In genomic region chr4:153116801-153117200, GRCh38 we compare ENCODE assay signal across 24 cellular contexts.
DNase-seq lines count a peak whose midpoint lies in the region; ATAC-seq, FAIRE-seq and TF ChIP-seq lines count a peak whose summit lies in the region.
"Had no signal": no experiment of that assay in that cellular context is flagged by ENCODE, and none has a peak within 500 bp of the region (broad histone marks: within the 10 kb centered on the region; RNA-seq: fewer than 3 reads in every experiment).

No MANE protein-coding gene starts in this region.

- no peak overlapping the region for H3K4me3 ChIP-seq in small intestine (ENCODE audit: low read depth in 1 of 2, low read length in 2 of 2)
- no peak overlapping the region for H3K4me3 ChIP-seq in transverse colon
- H3K4me3 ChIP-seq: GM23338, hepatocyte, neural progenitor cell, prostate gland, SK-N-MC had no signal

- H3K27ac Mint-ChIP-seq in T-helper 2 cell treated with Interferon-gamma antibody and Interleukin-4, amounts not matched to agents 5 μg/mL and 100 μg/mL, for 36 hours, result peak overlapping the region; percentile 33
- H3K27ac Mint-ChIP-seq in central memory CD8-positive, alpha-beta T cell (ENCODE audit: low read depth), result peak overlapping the region; percentile 92
- peak overlapping the region; percentile 14 for H3K27ac Mint-ChIP-seq in stimulated activated naive B cell treated with anti-CD40 and anti-IgM and Interleukin-4, amounts not matched to agents 10 μg/mL and 1 μg/mL and 100 μg/mL, for 72 hours
- H3K27ac Mint-ChIP-seq: GM23338, neural progenitor cell had no signal

- 86 to 93% (median 93%) methylated on average over 1 of the region's 1 CpG for WGBS in small intestine, 3 donors
- WGBS in transverse colon (ENCODE audit: low coverage in 1 of 2), 2 donors, result 89% methylated on average over 1 of the region's 1 CpG; no CpG with 5 or more reads in 1 of the 2 donors

- H3K9me3 Mint-ChIP-seq in T-helper 2 cell treated with Interferon-gamma antibody and Interleukin-4, amounts not matched to agents 5 μg/mL and 100 μg/mL, for 36 hours, result no peaks in the 10 kb centered on the region
- no peaks in the 10 kb centered on the region for H3K9me3 Mint-ChIP-seq in central memory CD8-positive, alpha-beta T cell
- no peaks in the 10 kb centered on the region for H3K9me3 Mint-ChIP-seq in stimulated activated naive B cell treated with anti-CD40 and anti-IgM and Interleukin-4, amounts not matched to agents 10 μg/mL and 1 μg/mL and 100 μg/mL, for 72 hours
- H3K9me3 Mint-ChIP-seq: activated CD4-positive, alpha-beta memory T cell treated with anti-CD3 and anti-CD28 coated beads, Interleukin-2, amount 10 ng/mL, durations not matched to agents 7 days and 5 days; GM23338; neural progenitor cell had no signal

- in situ Hi-C loops in transverse colon (cut with MboI; ENCODE audit: low pct_ligation_motif_present in 1 of 4, low pct_unique_long_range_greater_than_20kb in 1 of 4, low sequenced_read_pairs in 3 of 4), result no loop called here

- no peak for TF ChIP-seq POLR2A in transverse colon (IDR thresholded peaks at IDR 0.05)

- no peak for FAIRE-seq in small intestine (lab: Jason Lieb, UNC)

- intact Hi-C loops in transverse colon (cut with DNase I; ENCODE audit: low total_unique reads), result no loop called here

- no peak for ATAC-seq in central memory CD8-positive, alpha-beta T cell (replicated peaks; ENCODE audit: extremely low read depth, poor library complexity, severe bottlenecking)
- ATAC-seq in stimulated activated naive B cell treated with anti-CD40 and anti-IgM and Interleukin-4, amounts not matched to agents 10 μg/mL and 1 μg/mL and 100 μg/mL, for 72 hours (replicated peaks), result no peak

- H3K36me3 ChIP-seq in KOPT-K1 (ENCODE audit: insufficient read depth, low read length) (no peaks in the 10 kb centered on the region), small intestine (ENCODE audit: control insufficient read depth in 2 of 2, insufficient read depth in 2 of 2, low read length in 2 of 2) (no peaks in the 10 kb centered on the region), transverse colon (no peaks in the 10 kb centered on the region)
- H3K36me3 ChIP-seq: left ventricle myocardium inferior, neural progenitor cell, prostate gland had no signal

- H3K4me1 Mint-ChIP-seq in T-helper 2 cell treated with Interferon-gamma antibody and Interleukin-4, amounts not matched to agents 5 μg/mL and 100 μg/mL, for 36 hours (ENCODE audit: low read depth), result peaks cover 12% of the 10 kb centered on the region
- H3K4me1 Mint-ChIP-seq in central memory CD8-positive, alpha-beta T cell, result peaks cover 9% of the 10 kb centered on the region
- H3K4me1 Mint-ChIP-seq in stimulated activated naive B cell treated with anti-CD40 and anti-IgM and Interleukin-4, amounts not matched to agents 10 μg/mL and 1 μg/mL and 100 μg/mL, for 72 hours, result peaks cover 0 to 9% of the 10 kb centered on the region in 2 donors
- H3K4me1 Mint-ChIP-seq: GM23338 had no signal

- no peaks in the 10 kb centered on the region for H3K9me3 ChIP-seq in KOPT-K1 (ENCODE audit: insufficient read depth, low read length, poor library complexity, severe bottlenecking)
- H3K9me3 ChIP-seq in small intestine (ENCODE audit: control insufficient read depth, low read depth), result no peaks in the 10 kb centered on the region
- H3K9me3 ChIP-seq in transverse colon, result no peaks in the 10 kb centered on the region
- H3K9me3 ChIP-seq: left ventricle myocardium inferior, prostate gland had no signal

- H3K27me3 ChIP-seq in small intestine (ENCODE audit: control insufficient read depth in 2 of 2, insufficient read depth in 2 of 2, low read length in 2 of 2) (no peaks in the 10 kb centered on the region), transverse colon (no peaks in the 10 kb centered on the region)
- H3K27me3 ChIP-seq: hepatocyte, neural progenitor cell had no signal

- H3K27ac ChIP-seq in KOPT-K1 (ENCODE audit: low read depth, low read length, poor library complexity, severe bottlenecking) (peak overlapping the region; percentile 56), small intestine (ENCODE audit: low read depth in 1 of 2, low read length in 1 of 2) (no peak overlapping the region), transverse colon (peak overlapping the region in 1 of 4 donors; percentile 47)
- H3K27ac ChIP-seq: left ventricle myocardium inferior, neural progenitor cell, SK-N-MC had no signal

- TF ChIP-seq CTCF in transverse colon (IDR thresholded peaks at IDR 0.05), result no peak

- no peak for DNase-seq in T-helper 2 cell treated with Interferon-gamma antibody and Interleukin-4, amounts not matched to agents 5 μg/mL and 100 μg/mL, for 36 hours (ENCODE audit: low spot score)
- DNase-seq in T-helper 2 cell (no peak), small intestine (no peak), OCI-M2 (lab: John Stamatoyannopoulos, UW; ENCODE audit: unreplicated experiment) (no peak), transverse colon (no peak)
- no peak for DNase-seq in central memory CD8-positive, alpha-beta T cell (ENCODE audit: low spot score in 2 of 2)
- no peak for DNase-seq in stimulated activated naive B cell treated with anti-CD40 and anti-IgM and Interleukin-4, amounts not matched to agents 10 μg/mL and 1 μg/mL and 100 μg/mL, for 72 hours
- DNase-seq: 8988T; activated CD4-positive, CD25-positive, alpha-beta regulatory T cell; activated naive CD4-positive, alpha-beta T cell; AML-193; foreskin melanocyte; left ventricle myocardium inferior; NCI-H1105 treated with DMSO at 0.1 percent for 48 hours; NCI-H510A; RPMI8226; stimulated activated CD4-positive, alpha-beta T cell treated with anti-CD3 and anti-CD28 coated beads, Interleukin-1b, Interleukin-23, amount 100 ng/mL, for 48 hours had no signal

- peaks cover 10% of the 10 kb centered on the region for H3K27me3 Mint-ChIP-seq in T-helper 2 cell treated with Interferon-gamma antibody and Interleukin-4, amounts not matched to agents 5 μg/mL and 100 μg/mL, for 36 hours (ENCODE audit: low read depth)
- H3K27me3 Mint-ChIP-seq in central memory CD8-positive, alpha-beta T cell, result no peaks in the 10 kb centered on the region
- H3K27me3 Mint-ChIP-seq in stimulated activated naive B cell treated with anti-CD40 and anti-IgM and Interleukin-4, amounts not matched to agents 10 μg/mL and 1 μg/mL and 100 μg/mL, for 72 hours, result no peaks in the 10 kb centered on the region

- H3K36me3 Mint-ChIP-seq in T-helper 2 cell treated with Interferon-gamma antibody and Interleukin-4, amounts not matched to agents 5 μg/mL and 100 μg/mL, for 36 hours (ENCODE audit: low read depth), result no peaks in the 10 kb centered on the region
- H3K36me3 Mint-ChIP-seq in central memory CD8-positive, alpha-beta T cell (ENCODE audit: insufficient read depth), result peaks cover 3% of the 10 kb centered on the region
- H3K36me3 Mint-ChIP-seq in stimulated activated naive B cell treated with anti-CD40 and anti-IgM and Interleukin-4, amounts not matched to agents 10 μg/mL and 1 μg/mL and 100 μg/mL, for 72 hours, result peaks cover 0 to 2% of the 10 kb centered on the region in 2 donors
- H3K36me3 Mint-ChIP-seq: neural progenitor cell had no signal

- no peak overlapping the region for H3K4me3 Mint-ChIP-seq in T-helper 2 cell treated with Interferon-gamma antibody and Interleukin-4, amounts not matched to agents 5 μg/mL and 100 μg/mL, for 36 hours
- no peak overlapping the region for H3K4me3 Mint-ChIP-seq in central memory CD8-positive, alpha-beta T cell
- no peak overlapping the region for H3K4me3 Mint-ChIP-seq in stimulated activated naive B cell treated with anti-CD40 and anti-IgM and Interleukin-4, amounts not matched to agents 10 μg/mL and 1 μg/mL and 100 μg/mL, for 72 hours
- H3K4me3 Mint-ChIP-seq: GM23338, neural progenitor cell had no signal

- H3K4me1 ChIP-seq in small intestine (ENCODE audit: control insufficient read depth in 2 of 2, insufficient read depth in 1 of 2, low read depth in 1 of 2, low read length in 1 of 2) (peaks cover 0 to 3% of the 10 kb centered on the region in 2 donors), transverse colon (peaks cover 0 to 20% (median 14%) of the 10 kb centered on the region in 4 donors)
- H3K4me1 ChIP-seq: neural progenitor cell had no signal

- no peak for TF ChIP-seq EP300 in transverse colon (IDR thresholded peaks at IDR 0.05; ENCODE audit: low read depth)

Comparison
In these comparisons a context has a peak if more than half of its experiments do, and no peak if none do; other contexts are left out.
1. H3K27ac Mint-ChIP-seq: peak in every context shown above with its lines; median percentile 92 in central memory CD8-positive, alpha-beta T cell; 33 in T-helper 2 cell treated with Interferon-gamma antibody and Interleukin-4, amounts not matched to agents 5 μg/mL and 100 μg/mL, for 36 hours; 14 in stimulated activated naive B cell treated with anti-CD40 and anti-IgM and Interleukin-4, amounts not matched to agents 10 μg/mL and 1 μg/mL and 100 μg/mL, for 72 hours.